8 cellular contexts compared by ENCODE assay signal in the genomic region with DNA sequence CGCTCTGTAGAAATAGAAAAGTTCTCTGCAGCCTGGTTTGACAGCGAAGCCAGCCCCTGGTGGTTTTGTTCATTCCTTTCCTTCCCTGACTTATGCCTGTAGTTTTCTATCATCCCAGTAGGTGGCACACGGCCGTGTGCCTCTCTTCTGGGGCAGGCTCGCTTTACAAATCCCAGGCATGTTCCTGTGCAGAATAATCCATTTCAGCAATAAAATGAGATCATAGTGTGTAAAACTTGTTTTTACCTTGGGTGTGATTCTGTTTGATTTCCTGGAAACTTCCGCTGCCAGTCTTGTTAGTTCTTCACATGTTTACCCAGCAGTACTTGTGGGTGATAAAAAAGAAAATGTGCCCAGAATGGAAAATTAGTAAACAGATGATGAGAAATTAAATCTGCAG. TPM values are rescaled to one million over a fixed set of nuclear protein-coding genes. Genes with fewer than 3 reads are reported as not detected.
DNase-seq lines count a peak whose midpoint lies in the region; ATAC-seq and TF ChIP-seq lines count a peak whose summit lies in the region.

No MANE protein-coding gene starts in this region.

- no peaks in the 10 kb centered on the region for H3K36me3 ChIP-seq in DOHH2 (ENCODE audit: control insufficient read depth, low read length)
- no peaks in the 10 kb centered on the region for H3K36me3 ChIP-seq in lung (ENCODE audit: control insufficient read depth in 2 of 2, insufficient read depth in 2 of 2, low read length in 2 of 2)

- no peak overlapping the region for H3K4me2 ChIP-seq in DOHH2 (ENCODE audit: low read length)

- no peaks in the 10 kb centered on the region for H3K79me2 ChIP-seq in DOHH2 (ENCODE audit: control insufficient read depth, low read length)

- ATAC-seq in GM21786 (IDR thresholded peaks at IDR 0.05; ENCODE audit: unreplicated experiment) (peak; percentile 57), lung (ENCODE audit: insufficient read depth, low FRiP score) (peak; percentile 75)

- H3K27me3 ChIP-seq in DOHH2 (ENCODE audit: control insufficient read depth, low read length) (peaks cover 19% of the 10 kb centered on the region), lung (ENCODE audit: control insufficient read depth, insufficient read depth) (peaks cover 13% of the 10 kb centered on the region)

- no peaks in the 10 kb centered on the region for H3K9me3 Mint-ChIP-seq in type B pancreatic cell

- no peaks in the 10 kb centered on the region for H3K9me3 ChIP-seq in DOHH2 (ENCODE audit: control insufficient read depth, insufficient read depth, low read length)
- H3K9me3 ChIP-seq in lung (ENCODE audit: control insufficient read depth in 2 of 2, insufficient read depth in 1 of 2, low read length in 1 of 2) = no peaks in the 10 kb centered on the region

- H3K9me2 ChIP-seq in DOHH2 (replicated peaks; ENCODE audit: control insufficient read depth, low read length) = no peaks in the 10 kb centered on the region

- H3K4me3 ChIP-seq in DOHH2 (ENCODE audit: low read length) (no peak overlapping the region), lung (no peak overlapping the region)

- H3K4me3 Mint-ChIP-seq in type B pancreatic cell = peak overlapping the region; percentile 18

- no peaks in the 10 kb centered on the region for H3K36me3 Mint-ChIP-seq in type B pancreatic cell

- WGBS in lung, 2 donors = 1 to 3% methylated on average over 6 of the region's 6 CpGs

- no peak overlapping the region for H3K27ac Mint-ChIP-seq in type B pancreatic cell

- H4K20me1 ChIP-seq in DOHH2 (ENCODE audit: control insufficient read depth, insufficient read depth, low read depth, low read length) = no peaks in the 10 kb centered on the region

- H3K4me1 ChIP-seq in DOHH2 (ENCODE audit: control insufficient read depth, low read length) = no peaks in the 10 kb centered on the region
- peaks cover 0 to 8% of the 10 kb centered on the region in 2 donors for H3K4me1 ChIP-seq in lung (ENCODE audit: control insufficient read depth in 2 of 2, insufficient read depth in 2 of 2, low read length in 2 of 2)

- peaks cover 4% of the 10 kb centered on the region; the same call in 1 of the 2 replicates for H3F3A ChIP-seq in DOHH2 (ENCODE audit: control insufficient read depth, insufficient read depth)

- H3K27ac ChIP-seq in DOHH2 (ENCODE audit: low read depth, low read length) (no peak overlapping the region), lung (ENCODE audit: low read depth in 1 of 2, low read length in 1 of 2) (no peak overlapping the region)

- peaks cover 66% of the 10 kb centered on the region for H3K27me3 Mint-ChIP-seq in type B pancreatic cell

- DNase-seq in NCI-H1105 treated with DMSO at 0.1 percent for 48 hours (lab: John Stamatoyannopoulos, UW) (peak; percentile 87), SW 1271 (lab: John Stamatoyannopoulos, UW) (peak; percentile 21 to 66), dermis microvascular lymphatic vessel endothelial cell (ENCODE audit: low read depth in 2 of 2) (peak; percentile 33 to 59), lung (ENCODE audit: low spot score) (no peak), type B pancreatic cell (ENCODE audit: extremely low spot score, unreplicated experiment) (no peak), GOT3 (lab: John Stamatoyannopoulos, UW) (no peak)

- TF ChIP-seq CTCF in DOHH2 (IDR thresholded peaks at IDR 0.05; ENCODE audit: low read depth, low read length, poor library complexity, severe bottlenecking) (peak; percentile 86), lung (IDR thresholded peaks at IDR 0.05; ENCODE audit: control extremely low read depth, extremely low read depth) (peak; percentile 12), type B pancreatic cell (conservative IDR thresholded peaks at IDR 0.05) (peak; percentile 93)

- peaks cover 6% of the 10 kb centered on the region for H3K4me1 Mint-ChIP-seq in type B pancreatic cell (ENCODE audit: unreplicated experiment)

RNA-seq across cellular contexts. Expression of a gene that starts 7.4 kb away (rescaled TPM):
- total RNA-seq in dermis microvascular lymphatic vessel endothelial cell (not detected in 2 replicates), lung (under 1 TPM; 0.11 to 0.18 TPM), type B pancreatic cell (ENCODE audit: low replicate concordance) (36.0 and 70.2 TPM in 2 replicates)
- polyA plus RNA-seq in lung = under 1 TPM; 0.04 to 0.05 TPM

Comparison
In these comparisons a context has a peak if more than half of its experiments do, and no peak if none do; other contexts are left out.
1. CTCF ChIP-seq: peak in every context shown above with its lines; median percentile 93 in type B pancreatic cell; 86 in DOHH2; 12 in lung.
2. DNase-seq: peak in NCI-H1105 treated with DMSO at 0.1 percent for 48 hours (single experiment), SW 1271 (2 of 2) and dermis microvascular lymphatic vessel endothelial cell (2 of 2); none in lung (single experiment), type B pancreatic cell (single experiment) and GOT3 (single experiment).
3. RNA of a gene that starts 7.4 kb away (total RNA-seq): 36.0 to 70.2 TPM in type B pancreatic cell; 0.11 to 0.18 TPM in lung and not detected in dermis microvascular lymphatic vessel endothelial cell; every median in the first group is over 10 times any median in the second.